In the genomic region with DNA sequence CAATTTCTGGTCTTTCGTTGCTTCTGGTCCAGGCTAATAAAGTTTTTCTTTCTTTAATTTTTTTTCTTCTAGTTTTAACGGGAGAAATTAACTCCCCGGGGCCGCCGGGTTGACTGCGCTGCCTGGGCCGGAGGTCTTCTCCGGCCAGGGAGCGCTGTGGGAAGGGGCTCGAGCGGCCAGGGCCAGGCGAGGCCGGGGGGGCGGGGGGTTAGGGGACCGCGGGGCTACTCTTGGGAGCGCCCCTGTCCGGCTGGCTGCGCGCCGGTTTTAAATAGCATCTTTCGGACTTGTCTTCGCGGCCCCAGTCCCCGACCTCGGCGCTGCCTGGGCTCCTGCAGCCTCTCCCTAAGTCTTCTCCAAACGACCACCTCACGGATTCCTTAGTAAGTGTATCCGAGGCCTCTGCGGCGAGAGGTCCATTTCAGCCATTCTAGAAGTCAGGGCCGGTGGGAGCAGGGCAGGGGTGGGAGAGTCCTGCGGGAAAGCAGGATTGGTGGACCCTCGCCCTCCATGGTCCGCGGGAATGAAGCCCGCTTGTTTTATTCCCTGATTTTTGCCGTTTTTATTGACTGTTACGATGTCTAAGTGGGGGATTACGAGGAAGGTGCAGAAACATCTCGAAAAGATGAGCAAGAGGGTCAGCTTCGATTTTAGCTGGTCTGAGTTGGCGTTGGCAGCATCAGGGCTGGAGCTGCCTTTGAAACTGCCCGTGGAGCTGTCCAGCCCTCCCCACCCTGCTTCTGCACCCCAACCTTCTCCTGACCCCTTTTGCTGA, we compare ENCODE assay signal across 8 cellular contexts. TPM values are rescaled to one million over a fixed set of nuclear protein-coding genes. Genes with fewer than 3 reads are reported as not detected.
DNase-seq lines count a peak whose midpoint lies in the region; ATAC-seq, FAIRE-seq and TF ChIP-seq lines count a peak whose summit lies in the region.

No MANE protein-coding gene starts in this region.

- no peak overlapping the region for H2BK5ac ChIP-seq in mesenchymal stem cell (ENCODE audit: low read depth, low read length, poor library complexity, severe bottlenecking)

- under 1% methylated on average over 42 of the region's 45 CpGs for WGBS in mesenchymal stem cell

- H3K27ac Mint-ChIP-seq in WTC11 = peak overlapping the region; percentile 100
- H3K27ac Mint-ChIP-seq in stimulated activated naive CD8-positive, alpha-beta T cell treated with anti-CD3 and anti-CD28 coated beads, Interleukin-15, amount 100 ng/mL, for 72 hours = peak overlapping the region; percentile 96 to 97

- H4K91ac ChIP-seq in mesenchymal stem cell (ENCODE audit: low read length) = no peak overlapping the region

- H3K4me3 ChIP-seq in endocrine pancreas (ENCODE audit: control insufficient read depth, insufficient read depth, low read length) = peak overlapping the region; percentile 83
- peak overlapping the region; percentile 76 to 95 for H3K4me3 ChIP-seq in mesenchymal stem cell (ENCODE audit: insufficient read depth in 1 of 2, low read depth in 1 of 2, low read length in 2 of 2)

- peak overlapping the region; percentile 2 to 11 for H3K14ac ChIP-seq in mesenchymal stem cell (ENCODE audit: low read length in 2 of 2)

- H4K8ac ChIP-seq in mesenchymal stem cell (ENCODE audit: low read length) = peak overlapping the region; percentile 63

- peak overlapping the region; percentile 74 for H3K27ac ChIP-seq in mesenchymal stem cell (ENCODE audit: low read length, poor library complexity, severe bottlenecking)

- no peak overlapping the region for H2BK15ac ChIP-seq in mesenchymal stem cell (ENCODE audit: low read depth, poor library complexity, severe bottlenecking)

- no peak overlapping the region for H3K23ac ChIP-seq in mesenchymal stem cell (ENCODE audit: low read length in 2 of 2)

- no peak overlapping the region for H2AFZ ChIP-seq in mesenchymal stem cell (ENCODE audit: low read depth, low read length)

- peak overlapping the region; percentile 62 for H3K4me2 ChIP-seq in mesenchymal stem cell (ENCODE audit: low read length, poor library complexity, severe bottlenecking)

- no peaks in the 10 kb centered on the region for H3K27me3 Mint-ChIP-seq in WTC11 (ENCODE audit: low read depth)
- no peaks in the 10 kb centered on the region for H3K27me3 Mint-ChIP-seq in stimulated activated naive CD8-positive, alpha-beta T cell treated with anti-CD3 and anti-CD28 coated beads, Interleukin-15, amount 100 ng/mL, for 72 hours

- no peak for TF ChIP-seq CTCF in WTC11 (IDR thresholded peaks at IDR 0.05)

- peaks cover 39% of the 10 kb centered on the region for H3K4me1 Mint-ChIP-seq in WTC11
- peaks cover 47% of the 10 kb centered on the region for H3K4me1 Mint-ChIP-seq in stimulated activated naive CD8-positive, alpha-beta T cell treated with anti-CD3 and anti-CD28 coated beads, Interleukin-15, amount 100 ng/mL, for 72 hours

- H2BK120ac ChIP-seq in mesenchymal stem cell (ENCODE audit: low read depth, low read length) = peak overlapping the region; percentile 95

- H3K4me1 ChIP-seq in endocrine pancreas (ENCODE audit: control insufficient read depth, insufficient read depth, low read length) (peaks cover 16% of the 10 kb centered on the region), mesenchymal stem cell (ENCODE audit: control insufficient read depth, insufficient read depth, low read depth, low read length) (no peaks in the 10 kb centered on the region)

- no peak overlapping the region for H2AK5ac ChIP-seq in mesenchymal stem cell (ENCODE audit: low read length, severe bottlenecking)

- ATAC-seq in WTC11 = peak; percentile 23
- ATAC-seq in stimulated activated naive CD8-positive, alpha-beta T cell treated with anti-CD3 and anti-CD28 coated beads, Interleukin-15, amount 100 ng/mL, for 72 hours = peak; percentile 32

- peaks cover 14% of the 10 kb centered on the region for H3K79me1 ChIP-seq in mesenchymal stem cell (replicated peaks; ENCODE audit: low read length, poor library complexity, severe bottlenecking)

- in situ Hi-C loops in KBM-7 (cut with MboI; ENCODE audit: low pct_unique_long_range_greater_than_20kb, low sequenced_read_pairs) = no loop called here

- H3K9ac ChIP-seq in endocrine pancreas (ENCODE audit: control insufficient read depth, insufficient read depth, low read length) (peak overlapping the region; percentile 76), mesenchymal stem cell (ENCODE audit: low read length) (peak overlapping the region; percentile 95)

- peak overlapping the region; percentile 89 for H3K4me3 Mint-ChIP-seq in WTC11
- H3K4me3 Mint-ChIP-seq in stimulated activated naive CD8-positive, alpha-beta T cell treated with anti-CD3 and anti-CD28 coated beads, Interleukin-15, amount 100 ng/mL, for 72 hours = peak overlapping the region; percentile 89 to 92

- POLR2A ChIA-PET in WTC11 (lab: Charles Lee) = interaction anchor here (0.5 to 2.7 kb wide), 2 partner anchors 34 to 981 kb away, joined by 4 to 21 read pairs; a partner anchor contains a TSS

- no peak for TF ChIP-seq POLR2A in H54 (IDR thresholded peaks at IDR 0.05; ENCODE audit: low read depth, low read length)

- peak overlapping the region; percentile 46 to 75 for H3K18ac ChIP-seq in mesenchymal stem cell (ENCODE audit: low read depth in 1 of 2, low read length in 2 of 2)

- no peak overlapping the region for H2BK12ac ChIP-seq in mesenchymal stem cell (ENCODE audit: low read length in 2 of 2)

- H3K36me3 Mint-ChIP-seq in WTC11 = peaks cover 16% of the 10 kb centered on the region

- H3K4ac ChIP-seq in mesenchymal stem cell (ENCODE audit: low read depth in 1 of 2, low read length in 2 of 2) = peak overlapping the region in 1 of 2 experiments; percentile 47

- no peaks in the 10 kb centered on the region for H3K27me3 ChIP-seq in endocrine pancreas (ENCODE audit: control insufficient read depth, insufficient read depth, low read length)
- H3K27me3 ChIP-seq in mesenchymal stem cell (ENCODE audit: control insufficient read depth in 1 of 2, insufficient read depth in 1 of 2, low read length in 2 of 2) = no peaks in the 10 kb centered on the region

- no peak for FAIRE-seq in H54 (lab: Jason Lieb, UNC)

- CTCF ChIA-PET in WTC11 (lab: Charles Lee) = no interaction called here

- no peaks in the 10 kb centered on the region for H3K36me3 ChIP-seq in endocrine pancreas (ENCODE audit: control insufficient read depth, insufficient read depth, low read length)
- H3K36me3 ChIP-seq in mesenchymal stem cell (ENCODE audit: control insufficient read depth in 1 of 2, insufficient read depth in 2 of 2, low read depth in 1 of 2, low read length in 2 of 2) = peaks cover 0 to 15% of the 10 kb centered on the region in 2 experiments

- H3K9me3 ChIP-seq in endocrine pancreas (ENCODE audit: control insufficient read depth, low read length) = no peaks in the 10 kb centered on the region
- no peaks in the 10 kb centered on the region for H3K9me3 ChIP-seq in mesenchymal stem cell (ENCODE audit: control insufficient read depth, low read length)

- peaks cover 7% of the 10 kb centered on the region for H3K9me3 Mint-ChIP-seq in WTC11
- H3K9me3 Mint-ChIP-seq in stimulated activated naive CD8-positive, alpha-beta T cell treated with anti-CD3 and anti-CD28 coated beads, Interleukin-15, amount 100 ng/mL, for 72 hours = peaks cover 0 to 4% of the 10 kb centered on the region in 2 donors

- DNase-seq in NCI-H2107 (lab: John Stamatoyannopoulos, UW) (peak; percentile 11), NCI-H2107 treated with DMSO at 0.1 percent for 48 hours (lab: John Stamatoyannopoulos, UW; ENCODE audit: unreplicated experiment) (no peak), H54 (ENCODE audit: insufficient read length, low spot score) (peak; percentile 38), KBM-7 (peak; percentile 45), WTC11 (ENCODE audit: low spot score) (peak; percentile 52), mesenchymal stem cell (peak; percentile 62)
- DNase-seq in stimulated activated naive CD8-positive, alpha-beta T cell treated with anti-CD3 and anti-CD28 coated beads, Interleukin-15, amount 100 ng/mL, for 72 hours = peak; percentile 9 to 12

TF ChIP-seq in WTC11, 78 proteins besides CTCF, POLR2A, EP300 and RAD21 (continues in another document):
- TF ChIP-seq, protein P1, sequence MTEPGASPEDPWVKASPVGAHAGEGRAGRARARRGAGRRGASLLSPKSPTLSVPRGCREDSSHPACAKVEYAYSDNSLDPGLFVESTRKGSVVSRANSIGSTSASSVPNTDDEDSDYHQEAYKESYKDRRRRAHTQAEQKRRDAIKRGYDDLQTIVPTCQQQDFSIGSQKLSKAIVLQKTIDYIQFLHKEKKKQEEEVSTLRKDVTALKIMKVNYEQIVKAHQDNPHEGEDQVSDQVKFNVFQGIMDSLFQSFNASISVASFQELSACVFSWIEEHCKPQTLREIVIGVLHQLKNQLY (CRISPR knock-in tag; IDR thresholded peaks at IDR 0.05) = no peak
- TF ChIP-seq CREB1 (CRISPR knock-in tag; IDR thresholded peaks at IDR 0.05) (no peak), GABPB1 (CRISPR knock-in tag; IDR thresholded peaks at IDR 0.05) (no peak), NFYB (CRISPR knock-in tag; conservative IDR thresholded peaks at IDR 0.05; ENCODE audit: low read depth) (no peak), ZBTB21 (CRISPR knock-in tag; IDR thresholded peaks at IDR 0.05; ENCODE audit: borderline replicate concordance) (no peak)

RNA-seq across cellular contexts. Expression of a gene that starts 0.5 kb away (rescaled TPM):
- total RNA-seq in WTC11 (2021) = 47.7 to 49.9 TPM (median 48.6 TPM) in 3 replicates
- polyA plus RNA-seq in mesenchymal stem cell (2013, experiment 1 of 2) = 31.7 TPM
- 34.3 TPM for polyA plus RNA-seq in mesenchymal stem cell (2013, experiment 2 of 2)
